In the genomic region with DNA sequence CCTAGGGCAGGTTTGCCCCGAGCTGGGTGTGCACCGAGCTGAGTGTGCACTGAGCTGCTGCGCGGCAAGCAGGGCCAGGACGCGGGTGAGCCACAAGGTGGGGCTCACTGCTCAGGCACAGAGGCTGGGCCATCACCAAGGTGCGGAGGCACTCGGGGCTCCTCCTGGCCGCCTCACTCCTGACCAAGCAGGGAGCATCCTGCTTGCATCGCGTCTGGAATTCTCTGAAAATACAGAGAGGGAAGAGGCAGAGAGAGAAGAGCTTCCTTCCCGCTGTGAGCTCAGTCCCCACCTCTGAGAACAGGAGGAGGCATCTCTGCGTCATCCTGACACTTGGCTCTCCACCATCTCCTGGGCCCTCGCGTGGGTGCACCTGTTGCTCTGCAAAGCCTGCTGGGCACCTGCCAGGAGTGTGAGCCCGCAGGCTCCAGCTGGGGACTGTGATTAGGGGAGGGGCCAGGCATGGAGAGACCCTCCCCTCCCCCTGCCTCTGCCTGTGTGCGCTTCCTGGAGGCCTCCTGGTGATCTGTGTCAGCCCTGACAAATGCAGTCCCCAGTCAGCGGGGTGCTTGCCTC, we compare ENCODE assay signal across 8 cellular contexts.
DNase-seq lines count a peak whose midpoint lies in the region; ATAC-seq and TF ChIP-seq lines count a peak whose summit lies in the region.
"Had no signal": no experiment of that assay in that cellular context is flagged by ENCODE, and none has a peak within 500 bp of the region (broad histone marks: within the 10 kb centered on the region; RNA-seq: fewer than 3 reads in every experiment).

No MANE protein-coding gene starts in this region.

- TF ChIP-seq CTCF in GM12872 (IDR thresholded peaks at IDR 0.05; ENCODE audit: insufficient read depth, low read depth, low read length) (peak; percentile 47; the same call in 2 of the 3 replicates), esophagus squamous epithelium (IDR thresholded peaks at IDR 0.05) (peak in 5 of 6 experiments; percentile 12 to 49 (median 18)), prostate gland (IDR thresholded peaks at IDR 0.05) (peak in 2 of 4 experiments; percentile 25 to 33)

- DNase-seq in HT1080 (ENCODE audit: low read depth) (peak; percentile 46), RKO (ENCODE audit: low spot score) (peak; percentile 43), esophagus squamous epithelium (lab: John Stamatoyannopoulos, UW) (no peak), retina (peak; percentile 86), prostate gland (ENCODE audit: low spot score) (no peak)

- H3K9me3 ChIP-seq in esophagus squamous epithelium = peaks cover 0 to 6% (median 0%) of the 10 kb centered on the region in 3 donors
- no peaks in the 10 kb centered on the region for H3K9me3 ChIP-seq in prostate gland

- no peak for TF ChIP-seq POLR2A in esophagus squamous epithelium (IDR thresholded peaks at IDR 0.05)
- no peak for TF ChIP-seq POLR2A in prostate gland (IDR thresholded peaks at IDR 0.05)

- H3K27me3 ChIP-seq in esophagus squamous epithelium = peaks cover 0 to 50% (median 0%) of the 10 kb centered on the region in 4 donors
- peaks cover 7% of the 10 kb centered on the region for H3K27me3 ChIP-seq in prostate gland (replicated peaks; ENCODE audit: insufficient read depth)

- H3K4me3 ChIP-seq in esophagus squamous epithelium (no peak overlapping the region), prostate gland (no peak overlapping the region)

- H3K4me1 ChIP-seq in esophagus squamous epithelium = no peaks in the 10 kb centered on the region
- no peaks in the 10 kb centered on the region for H3K4me1 ChIP-seq in prostate gland (replicated peaks)
- H3K4me1 ChIP-seq: parathyroid adenoma had no signal

- peak; percentile 79 for ATAC-seq in GM21390 (IDR thresholded peaks at IDR 0.05; ENCODE audit: unreplicated experiment)

- 0 to 2% methylated on average over 7 of the region's 18 CpGs for WGBS in esophagus squamous epithelium, 2 donors
- WGBS in prostate gland = 2% methylated on average over 18 of the region's 18 CpGs

- H3K27ac ChIP-seq in esophagus squamous epithelium (no peak overlapping the region), prostate gland (no peak overlapping the region)
- H3K27ac ChIP-seq: parathyroid adenoma had no signal

- H3K36me3 ChIP-seq in esophagus squamous epithelium (no peaks in the 10 kb centered on the region), prostate gland (no peaks in the 10 kb centered on the region)

- intact Hi-C loops in esophagus squamous epithelium (cut with DNase I) = no loop called here
- intact Hi-C loops in prostate gland (cut with DNase I) = no loop called here

Comparison
In these comparisons a context has a peak if more than half of its experiments do, and no peak if none do; other contexts are left out.
1. DNase-seq: peak in HT1080 (single experiment), RKO (single experiment) and retina (single experiment); none in esophagus squamous epithelium (single experiment) and prostate gland (single experiment).